23 cellular contexts compared by ENCODE assay signal in the genomic region with DNA sequence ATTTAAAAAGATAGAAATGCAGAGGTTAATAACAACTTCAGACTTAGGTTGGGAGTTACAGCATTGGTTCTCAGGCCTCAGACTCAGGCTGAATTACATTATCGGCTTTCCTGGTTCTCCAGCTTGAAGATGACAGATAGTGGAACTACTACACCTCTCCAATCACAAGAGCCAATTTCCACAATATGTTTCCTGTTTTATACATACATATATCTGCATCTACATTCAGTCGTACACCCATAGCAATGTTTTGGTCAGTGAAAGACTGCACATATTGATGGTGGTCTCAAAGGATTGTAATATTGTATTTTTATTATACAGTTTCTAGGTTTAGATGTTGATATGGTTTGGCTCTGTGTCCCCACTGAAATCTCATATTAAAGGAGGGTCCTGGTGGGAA. TPM values are rescaled to one million over a fixed set of nuclear protein-coding genes. Genes with fewer than 3 reads are reported as not detected.
DNase-seq lines count a peak whose midpoint lies in the region; ATAC-seq and TF ChIP-seq lines count a peak whose summit lies in the region.
"Had no signal": no experiment of that assay in that cellular context is flagged by ENCODE, and none has a peak within 500 bp of the region (broad histone marks: within the 10 kb centered on the region; RNA-seq: fewer than 3 reads in every experiment).

No MANE protein-coding gene starts in this region.

- H3K4me1 ChIP-seq in SJSA1 (replicated peaks) (peaks cover 39% of the 10 kb centered on the region), esophagus squamous epithelium (peaks cover 4 to 40% (median 25%) of the 10 kb centered on the region in 3 donors), subcutaneous abdominal adipose tissue (ENCODE audit: control insufficient read depth in 5 of 5, insufficient read depth in 5 of 5, low read length in 5 of 5) (peaks cover 3 to 31% (median 24%) of the 10 kb centered on the region in 5 donors)
- H3K4me1 ChIP-seq: BE2C, colonic mucosa had no signal

- 68 to 81% methylated on average over 2 of the region's 2 CpGs for WGBS in esophagus squamous epithelium, 2 donors

- no peaks in the 10 kb centered on the region for H3K9me3 ChIP-seq in SJSA1 (replicated peaks)
- H3K9me3 ChIP-seq in esophagus squamous epithelium: peaks cover 0 to 3% (median 0%) of the 10 kb centered on the region in 3 donors
- no peaks in the 10 kb centered on the region for H3K9me3 ChIP-seq in subcutaneous abdominal adipose tissue (ENCODE audit: control insufficient read depth in 5 of 5, low read length in 5 of 5)
- H3K9me3 ChIP-seq: BE2C, colonic mucosa had no signal

- no peak for TF ChIP-seq CTCF in esophagus squamous epithelium (IDR thresholded peaks at IDR 0.05)

- H3K27ac ChIP-seq in SJSA1: peak overlapping the region; percentile 81
- peak overlapping the region; percentile 12 to 76 (median 67) for H3K27ac ChIP-seq in esophagus squamous epithelium
- peak overlapping the region; percentile 92 for H3K27ac ChIP-seq in subcutaneous abdominal adipose tissue (ENCODE audit: low read depth, low read length)
- H3K27ac ChIP-seq: 22Rv1, foreskin keratinocyte had no signal

- ATAC-seq in GM19023 (IDR thresholded peaks at IDR 0.05; ENCODE audit: unreplicated experiment): no peak
- ATAC-seq: activated naive CD4-positive, alpha-beta T cell treated with anti-CD3 and anti-CD28 coated beads, Interleukin-2, amount 50 U/mL, for 72 hours; WTC11 had no signal

- H3K9ac ChIP-seq in subcutaneous abdominal adipose tissue (ENCODE audit: low read length in 5 of 5): no peak overlapping the region

- no peak for TF ChIP-seq POLR2A in esophagus squamous epithelium (IDR thresholded peaks at IDR 0.05)

- no peaks in the 10 kb centered on the region for H3K27me3 ChIP-seq in SJSA1 (replicated peaks)
- no peaks in the 10 kb centered on the region for H3K27me3 ChIP-seq in esophagus squamous epithelium
- H3K27me3 ChIP-seq in subcutaneous abdominal adipose tissue (ENCODE audit: control insufficient read depth in 5 of 5, insufficient read depth in 4 of 5, low read length in 5 of 5): no peaks in the 10 kb centered on the region
- H3K27me3 ChIP-seq: colonic mucosa, foreskin keratinocyte had no signal

- intact Hi-C loops in esophagus squamous epithelium (cut with DNase I): no loop called here

- DNase-seq in DMS53 (lab: John Stamatoyannopoulos, UW) (peak; percentile 5), DMS53 treated with DMSO at 0.1 percent for 48 hours (lab: John Stamatoyannopoulos, UW; ENCODE audit: unreplicated experiment) (no peak), SJSA1 (ENCODE audit: low read depth in 1 of 2, low spot score in 2 of 2) (no peak), esophagus squamous epithelium (lab: John Stamatoyannopoulos, UW) (no peak), NCI-H748 treated with DMSO at 0.1 percent for 48 hours (lab: John Stamatoyannopoulos, UW) (no peak)
- no peak for DNase-seq in activated CD8-positive, alpha-beta memory T cell treated with anti-CD3 and anti-CD28 coated beads, Interleukin-2, amount 50 U/mL, for 48 hours
- DNase-seq: BE2C; colonic mucosa; foreskin keratinocyte; KG1; left cardiac atrium; NCI-H1092; NCI-H2029 treated with DMSO at 0.1 percent for 48 hours; SHP77; stimulated activated naive CD4-positive, alpha-beta T cell had no signal

- H3K36me3 ChIP-seq in SJSA1 (no peaks in the 10 kb centered on the region), esophagus squamous epithelium (no peaks in the 10 kb centered on the region), subcutaneous abdominal adipose tissue (ENCODE audit: control insufficient read depth in 5 of 5, insufficient read depth in 5 of 5, low read length in 5 of 5) (no peaks in the 10 kb centered on the region)
- H3K36me3 ChIP-seq: BE2C, colonic mucosa had no signal

- H3K4me3 ChIP-seq in SJSA1 (no peak overlapping the region), esophagus squamous epithelium (no peak overlapping the region), subcutaneous abdominal adipose tissue (ENCODE audit: low read depth in 1 of 5, low read length in 5 of 5) (no peak overlapping the region)
- H3K4me3 ChIP-seq: colonic mucosa had no signal

RNA-seq across cellular contexts. Expression of gene AADACL2, which starts 35.4 kb away (rescaled TPM):
- total RNA-seq in SJSA1 (2014; rRNA removed; shearing (Covaris generic)): not detected in 2 replicates
- total RNA-seq in esophagus squamous epithelium: under 1 TPM in 3 of 4 donors, not detected in 1; 0.18 to 0.47 (median 0.19) TPM
- total RNA-seq: activated naive CD4-positive, alpha-beta T cell treated with anti-CD3 and anti-CD28 coated beads, Interleukin-2, amount 50 U/mL, for 72 hours; colonic mucosa; foreskin keratinocyte; G401; left cardiac atrium; NCI-H460; right cardiac atrium; WTC11 had no signal

RNA-seq across cellular contexts. Expression of gene AADAC, which starts 44.7 kb away (rescaled TPM):
- 0.34 TPM in 2 replicates for total RNA-seq in SJSA1 (2014; rRNA removed; shearing (Covaris generic))
- 1 to 10 TPM in 2 of 4 donors, under 1 TPM in 2; 0.35 to 6.5 (median 1.0) TPM for total RNA-seq in esophagus squamous epithelium
- total RNA-seq: activated naive CD4-positive, alpha-beta T cell treated with anti-CD3 and anti-CD28 coated beads, Interleukin-2, amount 50 U/mL, for 72 hours; foreskin keratinocyte; G401 had no signal
